Comparison of ENCODE assay signal across 29 cellular contexts in genomic region chr16:87196229-87196628, GRCh38.
"Had no signal": no experiment of that assay in that cellular context is flagged by ENCODE, and none has a peak within 500 bp of the region (broad histone marks: within the 10 kb centered on the region; RNA-seq: fewer than 3 reads in every experiment).

No MANE protein-coding gene starts in this region.

- H3K36me3 ChIP-seq: esophagus muscularis mucosa, left ventricle myocardium inferior, pancreas, prostate gland, vagina had no signal

- H3K4me3 ChIP-seq: esophagus muscularis mucosa, left ventricle myocardium inferior, lung, mucosa of descending colon, pancreas, prostate gland, testis, vagina had no signal

- FAIRE-seq: astrocyte, colon, pancreas had no signal

- DNase-seq: activated CD4-positive, alpha-beta memory T cell treated with anti-CD3 and anti-CD28 coated beads, Interleukin-2, amount 10 ng/mL, durations not matched to agents 7 days and 5 days; activated CD4-positive, alpha-beta T cell treated with anti-CD3 and anti-CD28 coated beads for 1 hour; activated CD4-positive, alpha-beta T cell treated with anti-CD3 and anti-CD28 coated beads, Interleukin-2, amount 10 ng/mL, durations not matched to agents 7 days and 5 days; activated CD8-positive, alpha-beta memory T cell treated with anti-CD3 and anti-CD28 coated beads, Interleukin-2, amount 50 U/mL, for 48 hours; activated gamma-delta T cell; activated naive CD4-positive, alpha-beta T cell treated with anti-CD3 and anti-CD28 coated beads, Interleukin-2, amount 10 ng/mL, durations not matched to agents 7 days and 5 days; activated naive CD8-positive, alpha-beta T cell treated with anti-CD3 and anti-CD28 coated beads, Interleukin-2, amount 10 ng/mL, durations not matched to agents 7 days and 5 days; activated T-cell treated with anti-CD3 and anti-CD28 coated beads, Interleukin-2, amount 50 U/mL, for 24 hours; central memory CD4-positive, alpha-beta T cell; dermis blood vessel endothelial cell; effector CD4-positive, alpha-beta T cell; foreskin melanocyte; kidney glomerular epithelial cell; left ventricle myocardium inferior; mucosa of descending colon; naive B cell; nephron progenitor cell; pancreas; retina; stimulated activated CD4-positive, alpha-beta T cell treated with anti-CD3 and anti-CD28 coated beads, Interleukin-2, amount 100 ng/mL, for 48 hours; stimulated activated naive CD4-positive, alpha-beta T cell treated with Interleukin-2 at 50 U/mL for 16 hours; T-helper 2 cell; testis had no signal

- H3K27me3 ChIP-seq: pancreas, testis, vagina had no signal

- H3K4me1 ChIP-seq: esophagus muscularis mucosa, left ventricle myocardium inferior, pancreas, prostate gland, vagina had no signal

- H3K27ac ChIP-seq: esophagus muscularis mucosa, left ventricle myocardium inferior, pancreas, prostate gland, testis, vagina had no signal

- H3K9me3 ChIP-seq: esophagus muscularis mucosa, mucosa of descending colon, pancreas, prostate gland, testis, vagina had no signal

- ATAC-seq: mucosa of descending colon, pancreas had no signal
